8 cellular contexts compared by ENCODE assay signal in genomic region chr7:103297837-103298179, GRCh38. TPM values are rescaled to one million over a fixed set of nuclear protein-coding genes. Genes with fewer than 3 reads are reported as not detected.
DNase-seq lines count a peak whose midpoint lies in the region; ATAC-seq and TF ChIP-seq lines count a peak whose summit lies in the region.

No MANE protein-coding gene starts in this region.

- intact Hi-C loops in activated T-helper 1 cell treated with anti-CD3 and anti-CD28 coated beads, Interleukin-12 subunit alpha, Interleukin-12 subunit beta, Interleukin-2, Interleukin-4 antibody, amounts not matched to agents 30 ng/mL and 10 ng/mL and 1 ng/mL, durations not matched to agents 14 hours and 24 hours and 36 hours (cut with micrococcal nuclease), result loop anchor here (1.0 to 10.0 kb wide), 11 partner anchors 18 to 1619 kb away; partner anchors contain the start of genes ARMC10, DNAJC2, FAM185A and NAPEPLD

- H3K36me3 Mint-ChIP-seq in activated T-helper 1 cell treated with anti-CD3 and anti-CD28 coated beads, Interleukin-12 subunit alpha, Interleukin-12 subunit beta, Interleukin-2, Interleukin-4 antibody, amounts not matched to agents 30 ng/mL and 10 ng/mL and 1 ng/mL, durations not matched to agents 14 hours and 24 hours and 36 hours (ENCODE audit: low read depth), result peaks cover 36% of the 10 kb centered on the region

- no peak for TF ChIP-seq POLR2A in upper lobe of left lung (IDR thresholded peaks at IDR 0.05)

- peaks cover 28% of the 10 kb centered on the region for H3K4me1 Mint-ChIP-seq in activated T-helper 1 cell treated with anti-CD3 and anti-CD28 coated beads, Interleukin-12 subunit alpha, Interleukin-12 subunit beta, Interleukin-2, Interleukin-4 antibody, amounts not matched to agents 30 ng/mL and 10 ng/mL and 1 ng/mL, durations not matched to agents 14 hours and 24 hours and 36 hours (ENCODE audit: low read depth)

- peak; percentile 16 for ATAC-seq in GM21825 (IDR thresholded peaks at IDR 0.05; ENCODE audit: unreplicated experiment)
- no peak for ATAC-seq in upper lobe of left lung (ENCODE audit: low FRiP score in 2 of 2)

- H3K4me3 Mint-ChIP-seq in activated T-helper 1 cell treated with anti-CD3 and anti-CD28 coated beads, Interleukin-12 subunit alpha, Interleukin-12 subunit beta, Interleukin-2, Interleukin-4 antibody, amounts not matched to agents 30 ng/mL and 10 ng/mL and 1 ng/mL, durations not matched to agents 14 hours and 24 hours and 36 hours, result peak overlapping the region; percentile 92

- 0 to 1% methylated on average over 7 of the region's 7 CpGs for WGBS in upper lobe of left lung, 2 donors

- no peaks in the 10 kb centered on the region for H3K9me3 Mint-ChIP-seq in activated T-helper 1 cell treated with anti-CD3 and anti-CD28 coated beads, Interleukin-12 subunit alpha, Interleukin-12 subunit beta, Interleukin-2, Interleukin-4 antibody, amounts not matched to agents 30 ng/mL and 10 ng/mL and 1 ng/mL, durations not matched to agents 14 hours and 24 hours and 36 hours

- DNase-seq in AG09309 (ENCODE audit: low read depth) (no peak), upper lobe of left lung (no peak), GDM1 (lab: John Stamatoyannopoulos, UW) (no peak), NCI-H2196 (lab: John Stamatoyannopoulos, UW; ENCODE audit: unreplicated experiment) (no peak), glomerular visceral epithelial cell (ENCODE audit: extremely low spot score) (no peak)
- DNase-seq in activated T-helper 1 cell treated with anti-CD3 and anti-CD28 coated beads, Interleukin-12 subunit alpha, Interleukin-12 subunit beta, Interleukin-2, Interleukin-4 antibody, amounts not matched to agents 30 ng/mL and 10 ng/mL and 1 ng/mL, durations not matched to agents 14 hours and 24 hours and 36 hours (ENCODE audit: low spot score), result no peak

- no peaks in the 10 kb centered on the region for H3K27me3 ChIP-seq in layer of hippocampus (ENCODE audit: control insufficient read depth, insufficient read depth, low read length)
- H3K27me3 ChIP-seq in upper lobe of left lung, result no peaks in the 10 kb centered on the region

- H3K27ac Mint-ChIP-seq in activated T-helper 1 cell treated with anti-CD3 and anti-CD28 coated beads, Interleukin-12 subunit alpha, Interleukin-12 subunit beta, Interleukin-2, Interleukin-4 antibody, amounts not matched to agents 30 ng/mL and 10 ng/mL and 1 ng/mL, durations not matched to agents 14 hours and 24 hours and 36 hours, result peak overlapping the region; percentile 90

- H3K9me3 ChIP-seq in upper lobe of left lung, result no peaks in the 10 kb centered on the region

- TF ChIP-seq CTCF in AG09309 (IDR thresholded peaks at IDR 0.05; ENCODE audit: control insufficient read depth, insufficient read depth, low read depth, low read length, missing control alignments), result no peak
- TF ChIP-seq CTCF in upper lobe of left lung (IDR thresholded peaks at IDR 0.05), result no peak

- H3K27me3 Mint-ChIP-seq in activated T-helper 1 cell treated with anti-CD3 and anti-CD28 coated beads, Interleukin-12 subunit alpha, Interleukin-12 subunit beta, Interleukin-2, Interleukin-4 antibody, amounts not matched to agents 30 ng/mL and 10 ng/mL and 1 ng/mL, durations not matched to agents 14 hours and 24 hours and 36 hours (ENCODE audit: insufficient read depth), result peaks cover 10% of the 10 kb centered on the region

- peaks cover 13 to 25% (median 15%) of the 10 kb centered on the region in 4 donors for H3K4me1 ChIP-seq in upper lobe of left lung

- H3K36me3 ChIP-seq in upper lobe of left lung, result peaks cover 18 to 39% (median 22%) of the 10 kb centered on the region in 4 donors

- H3K4me3 ChIP-seq in AG09309 (ENCODE audit: control insufficient read depth, low read depth, low read length) (peak overlapping the region; percentile 77), upper lobe of left lung (peak overlapping the region; percentile 70 to 96 (median 84))

- H3K27ac ChIP-seq in layer of hippocampus (ENCODE audit: low read depth, low read length) (peak overlapping the region; percentile 66), upper lobe of left lung (peak overlapping the region; percentile 88 to 90 (median 88))

- no peak for TF ChIP-seq EP300 in upper lobe of left lung (IDR thresholded peaks at IDR 0.05)

RNA-seq across cellular contexts. Expression of gene PMPCB, which starts 0.6 kb away (rescaled TPM):
- total RNA-seq in activated T-helper 1 cell treated with anti-CD3 and anti-CD28 coated beads, Interleukin-12 subunit alpha, Interleukin-12 subunit beta, Interleukin-2, Interleukin-4 antibody, amounts not matched to agents 30 ng/mL and 10 ng/mL and 1 ng/mL, durations not matched to agents 14 hours and 24 hours and 36 hours, result 71.5 and 75.5 TPM in 2 replicates
- total RNA-seq in upper lobe of left lung, result 10 to 100 TPM; 24.9 to 53.2 (median 41.8) TPM

RNA-seq across cellular contexts. Expression of gene DNAJC2, which starts 46.8 kb away (rescaled TPM):
- 63.8 and 68.6 TPM in 2 replicates for total RNA-seq in activated T-helper 1 cell treated with anti-CD3 and anti-CD28 coated beads, Interleukin-12 subunit alpha, Interleukin-12 subunit beta, Interleukin-2, Interleukin-4 antibody, amounts not matched to agents 30 ng/mL and 10 ng/mL and 1 ng/mL, durations not matched to agents 14 hours and 24 hours and 36 hours
- total RNA-seq in upper lobe of left lung, result 10 to 100 TPM; 13.1 to 30.4 (median 16.6) TPM

RNA-seq across cellular contexts. Expression of gene PSMC2, which starts 49.6 kb away (rescaled TPM):
- total RNA-seq in activated T-helper 1 cell treated with anti-CD3 and anti-CD28 coated beads, Interleukin-12 subunit alpha, Interleukin-12 subunit beta, Interleukin-2, Interleukin-4 antibody, amounts not matched to agents 30 ng/mL and 10 ng/mL and 1 ng/mL, durations not matched to agents 14 hours and 24 hours and 36 hours, result 220 and 225 TPM in 2 replicates
- total RNA-seq in upper lobe of left lung, result 100 to 1,000 TPM in 2 of 6 donors, 10 to 100 TPM in 4; 26.2 to 114 (median 91.8) TPM
